In genomic region chr2:68767996-68768395, GRCh38 we compare ENCODE assay signal across 15 cellular contexts. TPM values are rescaled to one million over a fixed set of nuclear protein-coding genes. Genes with fewer than 3 reads are reported as not detected.
DNase-seq lines count a peak whose midpoint lies in the region; ATAC-seq and TF ChIP-seq lines count a peak whose summit lies in the region.
"Had no signal": no experiment of that assay in that cellular context is flagged by ENCODE, and none has a peak within 500 bp of the region (broad histone marks: within the 10 kb centered on the region; RNA-seq: fewer than 3 reads in every experiment).

No MANE protein-coding gene starts in this region.

- H3K36me3 ChIP-seq in MM.1S (replicated peaks; ENCODE audit: insufficient read depth, low read length): no peaks in the 10 kb centered on the region
- H3K36me3 ChIP-seq: esophagus muscularis mucosa had no signal

- H3K9me3 Mint-ChIP-seq in activated CD4-positive, alpha-beta T cell treated with anti-CD3 and anti-CD28 coated beads, Interleukin-2, amount 10 ng/mL, durations not matched to agents 7 days and 5 days: peaks cover 2% of the 10 kb centered on the region
- H3K9me3 Mint-ChIP-seq in activated naive CD8-positive, alpha-beta T cell treated with anti-CD3 and anti-CD28 coated beads, Interleukin-2, amount 10 ng/mL, durations not matched to agents 7 days and 5 days: no peaks in the 10 kb centered on the region
- no peaks in the 10 kb centered on the region for H3K9me3 Mint-ChIP-seq in stimulated activated effector memory CD8-positive, alpha-beta T cell treated with anti-CD3 and anti-CD28 coated beads, Interleukin-12 subunit alpha, Interleukin-12 subunit beta, amount 100 ng/mL, for 72 hours

- 0 out of 2 replicates have a peak overlapping the region, but pooled peaks have one; percentile 5 for H3K4me3 ChIP-seq in MM.1S (ENCODE audit: low read length)
- H3K4me3 ChIP-seq: esophagus muscularis mucosa, GM23248 had no signal

- intact Hi-C loops in left colon (cut with DNase I, micrococcal nuclease): no loop called here

- H3K9me2 ChIP-seq in MM.1S (replicated peaks; ENCODE audit: insufficient read depth, low read length): no peaks in the 10 kb centered on the region

- no peak for DNase-seq in activated CD4-positive, alpha-beta T cell treated with anti-CD3 and anti-CD28 coated beads, Interleukin-2, amount 10 ng/mL, durations not matched to agents 7 days and 5 days
- DNase-seq in activated CD4-positive, alpha-beta T cell treated with anti-CD3 and anti-CD28 coated beads, Interleukin-2, amount 50 U/mL, for 48 hours: no peak
- DNase-seq in MM.1S (no peak), G401 (ENCODE audit: low spot score) (no peak), left colon (no peak)
- no peak for DNase-seq in activated naive CD8-positive, alpha-beta T cell treated with anti-CD3 and anti-CD28 coated beads, Interleukin-2, amount 10 ng/mL, durations not matched to agents 7 days and 5 days
- no peak for DNase-seq in stimulated activated effector memory CD8-positive, alpha-beta T cell treated with anti-CD3 and anti-CD28 coated beads, Interleukin-12 subunit alpha, Interleukin-12 subunit beta, amount 100 ng/mL, for 72 hours (ENCODE audit: low spot score in 2 of 2)
- DNase-seq: GDM1, GM23248, midbrain, NCI-H2171 treated with DMSO at 0.1 percent for 48 hours, RPMI8226, trophoblast cell had no signal

- peak; percentile 2 for ATAC-seq in activated naive CD8-positive, alpha-beta T cell treated with anti-CD3 and anti-CD28 coated beads, Interleukin-2, amount 10 ng/mL, durations not matched to agents 7 days and 5 days (ENCODE audit: low read depth)
- peak; percentile 20 for ATAC-seq in stimulated activated effector memory CD8-positive, alpha-beta T cell treated with anti-CD3 and anti-CD28 coated beads, Interleukin-12 subunit alpha, Interleukin-12 subunit beta, amount 100 ng/mL, for 72 hours
- no peak for ATAC-seq in left colon
- no peak for ATAC-seq in HG02588 (IDR thresholded peaks at IDR 0.05; ENCODE audit: unreplicated experiment)

- peaks cover 72% of the 10 kb centered on the region for H3K4me1 ChIP-seq in MM.1S (ENCODE audit: low read length)

- TF ChIP-seq CTCF in MM.1S (IDR thresholded peaks at IDR 0.05; ENCODE audit: low read length): no peak

- peak overlapping the region; percentile 82 for H3K27ac ChIP-seq in MM.1S (ENCODE audit: low read length)
- H3K27ac ChIP-seq: esophagus muscularis mucosa, GM23248 had no signal

- no peaks in the 10 kb centered on the region for H4K20me1 ChIP-seq in MM.1S (ENCODE audit: insufficient read depth, low read length)

- H3K9me3 ChIP-seq in MM.1S (replicated peaks; ENCODE audit: insufficient read depth, low read length): no peaks in the 10 kb centered on the region
- H3K9me3 ChIP-seq: esophagus muscularis mucosa had no signal

- H3K4me3 Mint-ChIP-seq in activated CD4-positive, alpha-beta T cell treated with anti-CD3 and anti-CD28 coated beads, Interleukin-2, amount 10 ng/mL, durations not matched to agents 7 days and 5 days: peak overlapping the region; percentile 76
- peak overlapping the region; percentile 82 for H3K4me3 Mint-ChIP-seq in activated naive CD8-positive, alpha-beta T cell treated with anti-CD3 and anti-CD28 coated beads, Interleukin-2, amount 10 ng/mL, durations not matched to agents 7 days and 5 days
- H3K4me3 Mint-ChIP-seq in stimulated activated effector memory CD8-positive, alpha-beta T cell treated with anti-CD3 and anti-CD28 coated beads, Interleukin-12 subunit alpha, Interleukin-12 subunit beta, amount 100 ng/mL, for 72 hours: peak overlapping the region; percentile 77

- H3K79me2 ChIP-seq in MM.1S (ENCODE audit: low read length): peaks cover 3% of the 10 kb centered on the region; the same call in 1 of the 2 replicates

- H3K9ac ChIP-seq in MM.1S (ENCODE audit: low read length): peak overlapping the region; percentile 29; the same call in 1 of the 2 replicates
- H3K9ac ChIP-seq: GM23248 had no signal

- POLR2A ChIA-PET in activated CD4-positive, alpha-beta T cell treated with anti-CD3 and anti-CD28 coated beads, Interleukin-2, amount 10 ng/mL, durations not matched to agents 7 days and 5 days (lab: Charles Lee): interaction anchor here (0.6 kb wide), 2 partner anchors 9 to 69 kb away, joined by 4 to 6 read pairs; no protein-coding TSS in a partner anchor
- POLR2A ChIA-PET in activated naive CD8-positive, alpha-beta T cell treated with anti-CD3 and anti-CD28 coated beads, Interleukin-2, amount 10 ng/mL, durations not matched to agents 7 days and 5 days (lab: Charles Lee): interaction anchor here (0.7 to 2.4 kb wide), 14 partner anchors 11 to 140 kb away, joined by 3 to 8 read pairs (median 4); partner anchors contain the start of gene ARHGAP25

- H3K27me3 Mint-ChIP-seq in activated CD4-positive, alpha-beta T cell treated with anti-CD3 and anti-CD28 coated beads, Interleukin-2, amount 10 ng/mL, durations not matched to agents 7 days and 5 days: no peaks in the 10 kb centered on the region
- no peaks in the 10 kb centered on the region for H3K27me3 Mint-ChIP-seq in activated naive CD8-positive, alpha-beta T cell treated with anti-CD3 and anti-CD28 coated beads, Interleukin-2, amount 10 ng/mL, durations not matched to agents 7 days and 5 days

- peaks cover 34% of the 10 kb centered on the region for H3F3A ChIP-seq in MM.1S (ENCODE audit: insufficient read depth, low read length)

- H3K4me2 ChIP-seq in MM.1S (ENCODE audit: low read depth, low read length): peak overlapping the region; percentile 86

- CTCF ChIA-PET in activated CD4-positive, alpha-beta T cell treated with anti-CD3 and anti-CD28 coated beads, Interleukin-2, amount 10 ng/mL, durations not matched to agents 7 days and 5 days (lab: Charles Lee): interaction anchor here (0.7 to 3.5 kb wide), 6 partner anchors 9 to 71 kb away, joined by 3 to 29 read pairs (median 4); no protein-coding TSS in a partner anchor

- in situ Hi-C loops in G401 (cut with HindIII; ENCODE audit: low sequenced_read_pairs): no loop called here

- no peaks in the 10 kb centered on the region for H3K27me3 ChIP-seq in MM.1S (replicated peaks; ENCODE audit: insufficient read depth, low read length)
- H3K27me3 ChIP-seq: esophagus muscularis mucosa had no signal

- peak overlapping the region; percentile 99 for H3K27ac Mint-ChIP-seq in activated CD4-positive, alpha-beta T cell treated with anti-CD3 and anti-CD28 coated beads, Interleukin-2, amount 10 ng/mL, durations not matched to agents 7 days and 5 days
- peak overlapping the region; percentile 97 for H3K27ac Mint-ChIP-seq in activated naive CD8-positive, alpha-beta T cell treated with anti-CD3 and anti-CD28 coated beads, Interleukin-2, amount 10 ng/mL, durations not matched to agents 7 days and 5 days
- peak overlapping the region; percentile 92 for H3K27ac Mint-ChIP-seq in stimulated activated effector memory CD8-positive, alpha-beta T cell treated with anti-CD3 and anti-CD28 coated beads, Interleukin-12 subunit alpha, Interleukin-12 subunit beta, amount 100 ng/mL, for 72 hours

- H2AFZ ChIP-seq in MM.1S (ENCODE audit: low read length): peak overlapping the region; percentile 65; the same call in 1 of the 2 replicates
- H2AFZ ChIP-seq: GM23248 had no signal

- H3K4me1 Mint-ChIP-seq in activated CD4-positive, alpha-beta T cell treated with anti-CD3 and anti-CD28 coated beads, Interleukin-2, amount 10 ng/mL, durations not matched to agents 7 days and 5 days: peaks cover 98% of the 10 kb centered on the region
- peaks cover 81% of the 10 kb centered on the region for H3K4me1 Mint-ChIP-seq in activated naive CD8-positive, alpha-beta T cell treated with anti-CD3 and anti-CD28 coated beads, Interleukin-2, amount 10 ng/mL, durations not matched to agents 7 days and 5 days
- peaks cover 90% of the 10 kb centered on the region for H3K4me1 Mint-ChIP-seq in stimulated activated effector memory CD8-positive, alpha-beta T cell treated with anti-CD3 and anti-CD28 coated beads, Interleukin-12 subunit alpha, Interleukin-12 subunit beta, amount 100 ng/mL, for 72 hours

- H3K36me3 Mint-ChIP-seq in activated CD4-positive, alpha-beta T cell treated with anti-CD3 and anti-CD28 coated beads, Interleukin-2, amount 10 ng/mL, durations not matched to agents 7 days and 5 days (ENCODE audit: low read depth): peaks cover 53% of the 10 kb centered on the region
- H3K36me3 Mint-ChIP-seq in activated naive CD8-positive, alpha-beta T cell treated with anti-CD3 and anti-CD28 coated beads, Interleukin-2, amount 10 ng/mL, durations not matched to agents 7 days and 5 days: peaks cover 5% of the 10 kb centered on the region
- peaks cover 20% of the 10 kb centered on the region for H3K36me3 Mint-ChIP-seq in stimulated activated effector memory CD8-positive, alpha-beta T cell treated with anti-CD3 and anti-CD28 coated beads, Interleukin-12 subunit alpha, Interleukin-12 subunit beta, amount 100 ng/mL, for 72 hours

RNA-seq across cellular contexts. Expression of gene ARHGAP25, which starts 33.4 kb away (rescaled TPM):
- 10 to 100 TPM; 94.9 to 97.8 TPM for total RNA-seq in activated CD4-positive, alpha-beta T cell treated with anti-CD3 and anti-CD28 coated beads, Interleukin-2, amount 10 ng/mL, durations not matched to agents 7 days and 5 days
- total RNA-seq in activated naive CD8-positive, alpha-beta T cell treated with anti-CD3 and anti-CD28 coated beads, Interleukin-2, amount 10 ng/mL, durations not matched to agents 7 days and 5 days: 100 to 1,000 TPM; 109 to 117 TPM
- not detected in 2 replicates for total RNA-seq in G401 (2014; rRNA removed; shearing (Covaris generic))
- 1 to 10 TPM; 3.7 to 7.0 TPM for total RNA-seq in left colon
- total RNA-seq: GM23248 had no signal

Comparison
In these comparisons a context has a peak if more than half of its experiments do, and no peak if none do; other contexts are left out.
1. ATAC-seq: peak in activated naive CD8-positive, alpha-beta T cell treated with anti-CD3 and anti-CD28 coated beads, Interleukin-2, amount 10 ng/mL, durations not matched to agents 7 days and 5 days (single experiment) and stimulated activated effector memory CD8-positive, alpha-beta T cell treated with anti-CD3 and anti-CD28 coated beads, Interleukin-12 subunit alpha, Interleukin-12 subunit beta, amount 100 ng/mL, for 72 hours (single experiment); none in left colon (single experiment) and HG02588 (single experiment).
2. RNA of gene ARHGAP25, which starts 33.4 kb away (total RNA-seq): 109 to 117 TPM in activated naive CD8-positive, alpha-beta T cell treated with anti-CD3 and anti-CD28 coated beads, Interleukin-2, amount 10 ng/mL, durations not matched to agents 7 days and 5 days and 94.9 to 97.8 TPM in activated CD4-positive, alpha-beta T cell treated with anti-CD3 and anti-CD28 coated beads, Interleukin-2, amount 10 ng/mL, durations not matched to agents 7 days and 5 days; 3.7 to 7.0 TPM in left colon and not detected in G401; every median in the first group is over 10 times any median in the second.
3. Peak in every context shown above with its lines, with median percentiles within 50 percentile points of each other: H3K27ac Mint-ChIP-seq and H3K4me3 Mint-ChIP-seq.